ENCODE assay signal across 18 cellular contexts in the genomic region with DNA sequence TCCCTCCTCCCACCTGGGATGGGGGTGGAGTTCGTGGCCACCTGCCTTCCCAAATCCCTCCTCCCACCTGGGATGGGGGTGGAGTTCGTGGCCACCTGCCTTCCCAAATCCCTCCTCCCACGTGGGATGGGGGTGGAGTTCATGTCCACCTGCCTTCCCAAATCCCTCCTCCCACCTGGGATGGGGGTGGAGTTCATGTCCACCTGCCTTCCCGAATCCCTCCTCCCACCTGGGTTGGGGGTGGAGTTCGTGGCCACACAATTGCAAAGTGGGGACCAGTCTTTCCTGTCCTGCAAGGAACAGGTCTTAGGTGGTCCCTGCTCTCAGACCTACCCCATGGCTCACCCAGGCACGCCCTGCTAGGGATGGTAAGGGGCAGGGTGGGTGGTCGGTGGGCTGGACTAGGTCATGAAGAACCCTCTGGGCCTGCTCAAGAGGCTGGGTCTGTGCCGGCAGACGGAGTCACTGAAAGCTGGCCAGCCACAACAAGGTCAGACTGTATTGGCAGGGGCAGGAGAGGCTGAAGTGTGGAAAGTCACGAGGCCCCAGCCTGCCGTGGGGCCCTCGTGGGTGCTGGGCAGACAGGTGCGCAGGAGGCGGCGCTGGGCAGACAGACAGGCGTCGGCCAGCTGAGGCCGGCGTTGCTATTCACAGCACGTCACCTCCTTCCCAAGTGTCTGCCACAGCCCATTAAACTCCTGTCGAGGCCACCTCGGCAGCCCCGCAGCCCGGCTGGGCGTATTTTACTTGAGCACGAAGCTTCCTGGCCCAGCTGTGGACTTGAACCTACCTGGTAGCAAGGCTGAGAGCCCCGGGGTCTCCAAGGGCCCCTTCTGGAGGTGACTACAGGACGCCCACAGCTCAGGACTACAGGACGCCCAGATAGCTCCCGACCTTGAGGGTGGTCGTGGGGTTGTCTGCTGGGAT. TPM values are rescaled to one million over a fixed set of nuclear protein-coding genes. Genes with fewer than 3 reads are reported as not detected.
DNase-seq lines count a peak whose midpoint lies in the region; ATAC-seq, FAIRE-seq and TF ChIP-seq lines count a peak whose summit lies in the region.
"Had no signal": no experiment of that assay in that cellular context is flagged by ENCODE, and none has a peak within 500 bp of the region (broad histone marks: within the 10 kb centered on the region; RNA-seq: fewer than 3 reads in every experiment).

No MANE protein-coding gene starts in this region.

- FAIRE-seq in kidney (lab: Jason Lieb, UNC): no peak
- FAIRE-seq: GM12891 had no signal

- no peak overlapping the region for H2AFZ ChIP-seq in hepatocyte

- no peak for ATAC-seq in GM19395 (IDR thresholded peaks at IDR 0.05; ENCODE audit: unreplicated experiment)
- ATAC-seq: foreskin keratinocyte had no signal

- peaks cover 3% of the 10 kb centered on the region for H4K20me1 ChIP-seq in hepatocyte (ENCODE audit: insufficient read depth, poor library complexity, severe bottlenecking)

- WGBS in hepatocyte (ENCODE audit: low lambda C conversion rate, missing lambda C conversion rate): 82% methylated on average over 30 of the region's 31 CpGs

- no peak overlapping the region for H3K9ac ChIP-seq in kidney (ENCODE audit: low read length in 2 of 2)

- intact Hi-C loops in kidney (cut with DNase I): no loop called here

- H3K4me1 ChIP-seq in kidney (ENCODE audit: control insufficient read depth in 1 of 2, insufficient read depth in 1 of 2, low read depth in 1 of 2, low read length in 2 of 2) (peaks cover 0 to 8% of the 10 kb centered on the region in 2 donors), hepatocyte (ENCODE audit: insufficient read depth) (peaks cover 16% of the 10 kb centered on the region)
- H3K4me1 ChIP-seq: foreskin keratinocyte had no signal

- no peaks in the 10 kb centered on the region for H3K27me3 ChIP-seq in hepatocyte

- no peaks in the 10 kb centered on the region for H3K79me2 ChIP-seq in hepatocyte

- H3K4me3 ChIP-seq in kidney (ENCODE audit: low read length in 2 of 2) (no peak overlapping the region), hepatocyte (no peak overlapping the region)
- H3K4me3 ChIP-seq: breast epithelium had no signal

- peaks cover 13% of the 10 kb centered on the region for H3K27me3 Mint-ChIP-seq in progenitor cell of endocrine pancreas

- H3K4me1 Mint-ChIP-seq in progenitor cell of endocrine pancreas (ENCODE audit: low read depth): peaks cover 1% of the 10 kb centered on the region

- TF ChIP-seq CTCF in kidney (IDR thresholded peaks at IDR 0.05; ENCODE audit: borderline replicate concordance, extremely low read depth, insufficient read depth) (no peak), progenitor cell of endocrine pancreas (IDR thresholded peaks at IDR 0.05; ENCODE audit: unreplicated experiment) (no peak), hepatocyte (IDR thresholded peaks at IDR 0.05; ENCODE audit: poor library complexity) (no peak)

- H3K27ac Mint-ChIP-seq in progenitor cell of endocrine pancreas: no peak overlapping the region
- H3K27ac Mint-ChIP-seq: activated T-helper 1 cell treated with anti-CD3 and anti-CD28 coated beads, Interleukin-12 subunit alpha, Interleukin-12 subunit beta, Interleukin-2, Interleukin-4 antibody, amounts not matched to agents 30 ng/mL and 10 ng/mL and 1 ng/mL, durations not matched to agents 14 hours and 24 hours and 36 hours had no signal

- no peak for TF ChIP-seq RAD21 in Ishikawa (IDR thresholded peaks at IDR 0.05; ENCODE audit: low read depth)

- no peak overlapping the region for H3K4me3 Mint-ChIP-seq in progenitor cell of endocrine pancreas (ENCODE audit: low read depth)
- H3K4me3 Mint-ChIP-seq: activated T-helper 1 cell treated with anti-CD3 and anti-CD28 coated beads, Interleukin-12 subunit alpha, Interleukin-12 subunit beta, Interleukin-2, Interleukin-4 antibody, amounts not matched to agents 30 ng/mL and 10 ng/mL and 1 ng/mL, durations not matched to agents 14 hours and 24 hours and 36 hours had no signal

- no peak for TF ChIP-seq EP300 in Ishikawa (IDR thresholded peaks at IDR 0.05; ENCODE audit: borderline replicate concordance)

- peaks cover 6% of the 10 kb centered on the region for H3K36me3 Mint-ChIP-seq in progenitor cell of endocrine pancreas (ENCODE audit: insufficient read depth)

- no peaks in the 10 kb centered on the region for H3K9me2 ChIP-seq in hepatocyte (replicated peaks; ENCODE audit: insufficient read depth)

- no peaks in the 10 kb centered on the region for H3K36me3 ChIP-seq in kidney (ENCODE audit: control insufficient read depth in 1 of 2, insufficient read depth in 2 of 2, low read length in 2 of 2)
- no peaks in the 10 kb centered on the region for H3K36me3 ChIP-seq in hepatocyte (replicated peaks; ENCODE audit: insufficient read depth, low read depth)
- H3K36me3 ChIP-seq: breast epithelium had no signal

- H3K27ac ChIP-seq in kidney (ENCODE audit: low read depth in 2 of 2, low read length in 2 of 2): no peak overlapping the region
- no peak overlapping the region for H3K27ac ChIP-seq in hepatocyte
- H3K27ac ChIP-seq: breast epithelium, epithelial cell of prostate, foreskin keratinocyte had no signal

- DNase-seq in DMS153 treated with DMSO at 0.1 percent for 48 hours (lab: John Stamatoyannopoulos, UW; ENCODE audit: unreplicated experiment) (peak; percentile 8), kidney (peak; percentile 82), progenitor cell of endocrine pancreas (ENCODE audit: low spot score, unreplicated experiment) (peak; percentile 6), AG08396 (ENCODE audit: low spot score) (no peak), hepatocyte (ENCODE audit: low spot score) (no peak)
- DNase-seq: activated CD8-positive, alpha-beta memory T cell treated with anti-CD3 and anti-CD28 coated beads for 24 hours; AML-193; foreskin keratinocyte; GDM1; IMR-90; NCI-H2029 treated with DMSO at 0.1 percent for 48 hours; NCI-H526 treated with DMSO at 0.1 percent for 48 hours had no signal

- H3K4me2 ChIP-seq in hepatocyte: no peak overlapping the region

- H3K9me3 Mint-ChIP-seq in progenitor cell of endocrine pancreas (ENCODE audit: low read depth): no peaks in the 10 kb centered on the region
- H3K9me3 Mint-ChIP-seq: activated T-helper 1 cell treated with anti-CD3 and anti-CD28 coated beads, Interleukin-12 subunit alpha, Interleukin-12 subunit beta, Interleukin-2, Interleukin-4 antibody, amounts not matched to agents 30 ng/mL and 10 ng/mL and 1 ng/mL, durations not matched to agents 14 hours and 24 hours and 36 hours had no signal

- no peaks in the 10 kb centered on the region for H3K9me3 ChIP-seq in kidney (ENCODE audit: control insufficient read depth in 1 of 2, low read length in 2 of 2)
- H3K9me3 ChIP-seq in hepatocyte (ENCODE audit: low read depth): no peaks in the 10 kb centered on the region
- H3K9me3 ChIP-seq: breast epithelium had no signal

TF ChIP-seq in Ishikawa, 13 proteins besides CTCF, POLR2A, EP300 and RAD21:
- TF ChIP-seq, protein P1, sequence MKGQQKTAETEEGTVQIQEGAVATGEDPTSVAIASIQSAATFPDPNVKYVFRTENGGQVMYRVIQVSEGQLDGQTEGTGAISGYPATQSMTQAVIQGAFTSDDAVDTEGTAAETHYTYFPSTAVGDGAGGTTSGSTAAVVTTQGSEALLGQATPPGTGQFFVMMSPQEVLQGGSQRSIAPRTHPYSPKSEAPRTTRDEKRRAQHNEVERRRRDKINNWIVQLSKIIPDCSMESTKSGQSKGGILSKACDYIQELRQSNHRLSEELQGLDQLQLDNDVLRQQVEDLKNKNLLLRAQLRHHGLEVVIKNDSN (IDR thresholded peaks at IDR 0.05): peak; percentile 32; the same call in 1 of the 2 replicates
- TF ChIP-seq, protein P2, sequence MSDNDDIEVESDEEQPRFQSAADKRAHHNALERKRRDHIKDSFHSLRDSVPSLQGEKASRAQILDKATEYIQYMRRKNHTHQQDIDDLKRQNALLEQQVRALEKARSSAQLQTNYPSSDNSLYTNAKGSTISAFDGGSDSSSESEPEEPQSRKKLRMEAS (IDR thresholded peaks at IDR 0.05): peak; percentile 34; the same call in 1 of the 2 replicates
- no peak for TF ChIP-seq NFIC (IDR thresholded peaks at IDR 0.05)

RNA-seq across cellular contexts. Expression of a gene that starts 4.1 kb away (rescaled TPM):
- total RNA-seq in kidney (8.7 TPM), progenitor cell of endocrine pancreas (11.0 and 14.2 TPM in 2 replicates), hepatocyte (3.8 and 13.4 TPM in 2 replicates)
- polyA plus RNA-seq in kidney (ENCODE audit: insufficient read depth, low read depth, low replicate concordance) (0.43 TPM), hepatocyte (4.0 and 4.3 TPM in 2 replicates)

Comparison
In these comparisons a context has a peak if more than half of its experiments do, and no peak if none do; other contexts are left out.
1. DNase-seq: peak in DMS153 treated with DMSO at 0.1 percent for 48 hours (single experiment), kidney (single experiment) and progenitor cell of endocrine pancreas (single experiment); none in AG08396 (single experiment) and hepatocyte (single experiment).